17 cellular contexts compared by ENCODE assay signal in the genomic region with DNA sequence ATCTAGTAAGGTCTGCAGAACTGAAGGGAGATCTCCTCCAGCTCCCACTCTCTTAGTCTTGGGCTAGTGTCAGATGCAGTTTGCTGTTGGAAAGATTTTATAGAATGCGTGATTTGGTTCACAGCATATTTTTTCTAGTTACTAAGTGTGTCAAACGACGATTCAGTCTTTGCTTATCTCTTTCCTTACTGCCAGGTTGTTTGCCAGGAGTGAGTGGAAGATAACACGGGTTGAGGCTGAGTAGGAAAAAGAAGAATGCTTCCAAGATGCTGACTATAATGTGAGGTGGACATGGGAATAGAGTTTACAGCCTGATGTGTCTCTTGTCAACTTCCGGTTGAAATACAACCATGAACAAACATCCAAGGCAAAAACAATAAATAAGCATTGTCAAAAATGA.
DNase-seq lines count a peak whose midpoint lies in the region; ATAC-seq and TF ChIP-seq lines count a peak whose summit lies in the region.
"Had no signal": no experiment of that assay in that cellular context is flagged by ENCODE, and none has a peak within 500 bp of the region (broad histone marks: within the 10 kb centered on the region; RNA-seq: fewer than 3 reads in every experiment).

No MANE protein-coding gene starts in this region.

- no peak for ATAC-seq in T-helper 17 cell
- ATAC-seq: CD8-positive, alpha-beta T cell had no signal

- H3K4me3 ChIP-seq in fibroblast of the aortic adventitia (ENCODE audit: low read depth, low read length) = no peak overlapping the region
- H3K4me3 ChIP-seq: BLaER1 had no signal

- H3K27me3 Mint-ChIP-seq in T-helper 17 cell = no peaks in the 10 kb centered on the region

- peaks cover 5% of the 10 kb centered on the region for H3K4me1 Mint-ChIP-seq in T-helper 17 cell
- H3K4me1 Mint-ChIP-seq: CD14-positive monocyte had no signal

- H3K4me3 Mint-ChIP-seq in T-helper 17 cell = no peak overlapping the region
- H3K4me3 Mint-ChIP-seq: CD14-positive monocyte; CD4-positive, CD25-positive, alpha-beta regulatory T cell; CD8-positive, alpha-beta T cell had no signal

- H3K27ac Mint-ChIP-seq in T-helper 17 cell = no peak overlapping the region
- H3K27ac Mint-ChIP-seq: CD14-positive monocyte; CD4-positive, CD25-positive, alpha-beta regulatory T cell; CD8-positive, alpha-beta T cell had no signal

- no peak for TF ChIP-seq CTCF in fibroblast of the aortic adventitia (IDR thresholded peaks at IDR 0.05; ENCODE audit: insufficient read depth, low read length)

- H3K36me3 Mint-ChIP-seq in T-helper 17 cell (ENCODE audit: low read depth) = peaks cover 5% of the 10 kb centered on the region
- H3K36me3 Mint-ChIP-seq: CD14-positive monocyte; CD4-positive, CD25-positive, alpha-beta regulatory T cell; CD8-positive, alpha-beta T cell had no signal

- DNase-seq in A172 (ENCODE audit: low spot score) = peak; percentile 35
- peak; percentile 20 for DNase-seq in NCI-H226
- DNase-seq in fibroblast of the aortic adventitia (ENCODE audit: low read depth) = peak; percentile 63
- DNase-seq in T-helper 17 cell = no peak
- DNase-seq in HUDEP-2 (lab: John Stamatoyannopoulos, UW; ENCODE audit: unreplicated experiment in 76 of 76) = no peak
- no peak for DNase-seq in inferior parietal cortex (ENCODE audit: extremely low spot score)
- DNase-seq: ACHN; BE2C; C1 segment of cervical spinal cord; Caco-2; Calu3; CD4-positive, CD25-positive, alpha-beta regulatory T cell; CD8-positive, alpha-beta T cell; DMS79 treated with DMSO at 0.1 percent for 48 hours; GF-D8 had no signal

- H3K9me3 ChIP-seq in T-helper 17 cell (ENCODE audit: control insufficient read depth, low read length, poor library complexity, severe bottlenecking) = no peaks in the 10 kb centered on the region
- H3K9me3 ChIP-seq: BE2C, BLaER1, Caco-2 had no signal

Comparison
In these comparisons a context has a peak if more than half of its experiments do, and no peak if none do; other contexts are left out.
1. DNase-seq: peak in A172 (single experiment), NCI-H226 (single experiment) and fibroblast of the aortic adventitia (single experiment); none in T-helper 17 cell (0 of 3), HUDEP-2 (0 of 76) and inferior parietal cortex (single experiment).